In the genomic region with DNA sequence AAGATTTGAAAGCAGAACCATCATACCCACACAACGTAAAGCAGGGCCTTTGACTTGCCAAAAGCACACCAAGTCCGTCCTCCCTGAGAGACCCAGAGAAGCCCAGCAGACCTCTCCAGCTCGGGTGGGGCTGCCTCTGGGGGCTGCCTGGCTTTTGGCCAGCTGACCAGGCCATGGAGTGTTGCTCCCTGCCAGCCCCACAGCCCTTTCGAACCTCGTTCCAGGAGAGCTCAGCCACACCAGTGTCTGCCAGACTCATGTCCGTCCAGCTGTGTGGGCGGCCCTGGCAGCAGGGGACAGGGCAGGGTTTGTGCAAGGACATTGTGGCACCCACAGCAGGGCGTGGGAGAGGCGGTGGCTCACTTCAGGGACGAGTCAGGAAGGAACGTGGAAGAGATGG, we compare ENCODE assay signal across 13 cellular contexts. TPM values are rescaled to one million over a fixed set of nuclear protein-coding genes. Genes with fewer than 3 reads are reported as not detected.
DNase-seq lines count a peak whose midpoint lies in the region; ATAC-seq, FAIRE-seq and TF ChIP-seq lines count a peak whose summit lies in the region.
"Had no signal": no experiment of that assay in that cellular context is flagged by ENCODE, and none has a peak within 500 bp of the region (broad histone marks: within the 10 kb centered on the region; RNA-seq: fewer than 3 reads in every experiment).

No MANE protein-coding gene starts in this region.

- H3K27ac ChIP-seq in SK-N-SH (ENCODE audit: low read depth in 2 of 2, low read length in 1 of 2) (peak overlapping the region in 1 of 2 experiments; percentile 73; a peak in 2 of 4 replicates), hepatocyte (peak overlapping the region; percentile 8), pancreas (peak overlapping the region in 1 of 4 donors; percentile 57), aorta (ENCODE audit: low read depth in 1 of 2, low read length in 2 of 2) (peak overlapping the region; percentile 33 to 94)
- H3K27ac ChIP-seq: 22Rv1, HL-60, ovary had no signal

- POLR2A ChIA-PET in SK-N-SH (lab: Yijun Ruan, JAX): interaction anchor here (0.7 to 1.6 kb wide), 7 partner anchors 10 to 131 kb away, joined by 3 to 12 read pairs (median 3); a partner anchor contains a TSS

- peak in 1 of 2 experiments; percentile 53; a peak in 1 of 4 replicates for TF ChIP-seq EP300 in SK-N-SH (IDR thresholded peaks at IDR 0.05; ENCODE audit: borderline replicate concordance in 1 of 2, low read depth in 1 of 2, low read length in 1 of 2)

- ATAC-seq in SK-N-SH treated with all-trans-retinoic acid at 6 μM for 48 hours (no peak; the same call in 2 of the 3 replicates), pancreas (peak in 3 of 4 donors; percentile 54 to 65 (median 60)), aorta (ENCODE audit: low FRiP score) (peak; percentile 77), GM21825 (IDR thresholded peaks at IDR 0.05; ENCODE audit: unreplicated experiment) (no peak)

- no peak for TF ChIP-seq CTCF in SK-N-SH (IDR thresholded peaks at IDR 0.05)
- no peak for TF ChIP-seq CTCF in hepatocyte (IDR thresholded peaks at IDR 0.05; ENCODE audit: poor library complexity)
- TF ChIP-seq CTCF in pancreas (IDR thresholded peaks at IDR 0.05): no peak

- H3F3A ChIP-seq in SK-N-SH (replicated peaks; ENCODE audit: insufficient read depth): peaks cover 4% of the 10 kb centered on the region

- peak; percentile 24; the same call in 1 of the 2 replicates for TF ChIP-seq RAD21 in SK-N-SH (IDR thresholded peaks at IDR 0.05; ENCODE audit: low read length)

- H2AFZ ChIP-seq in SK-N-SH (ENCODE audit: low read depth) (no peak overlapping the region), hepatocyte (no peak overlapping the region)

- CTCF ChIA-PET in SK-N-SH (lab: Yijun Ruan, JAX): interaction anchor here (1.0 to 24.4 kb wide), 6 partner anchors 12 to 175 kb away, joined by 3 to 484 read pairs (median 44); a partner anchor contains a TSS

- intact Hi-C loops in pancreas (cut with DNase I) (no loop called here), aorta (cut with DNase I) (no loop called here)

- H3K9ac ChIP-seq in SK-N-SH: no peak overlapping the region

- no peaks in the 10 kb centered on the region for H3K79me2 ChIP-seq in SK-N-SH (ENCODE audit: insufficient read depth)
- no peaks in the 10 kb centered on the region for H3K79me2 ChIP-seq in hepatocyte

- H3K4me1 ChIP-seq in SK-N-SH (ENCODE audit: control insufficient read depth in 1 of 2, insufficient read depth in 2 of 2, low read depth in 1 of 2, low read length in 1 of 2) (peaks cover 10 to 29% of the 10 kb centered on the region in 2 experiments; a peak in 3 of 4 replicates), hepatocyte (ENCODE audit: insufficient read depth) (no peaks in the 10 kb centered on the region), pancreas (peaks cover 0 to 22% (median 0%) of the 10 kb centered on the region in 3 donors), aorta (ENCODE audit: control insufficient read depth in 1 of 2, insufficient read depth in 2 of 2, low read length in 2 of 2) (no peaks in the 10 kb centered on the region)

- H3K9me3 ChIP-seq in SK-N-SH: no peaks in the 10 kb centered on the region
- no peaks in the 10 kb centered on the region for H3K9me3 ChIP-seq in hepatocyte (ENCODE audit: low read depth)
- H3K9me3 ChIP-seq in pancreas: no peaks in the 10 kb centered on the region
- peaks cover 2% of the 10 kb centered on the region for H3K9me3 ChIP-seq in aorta (ENCODE audit: control insufficient read depth, low read length)
- H3K9me3 ChIP-seq: ovary had no signal

- WGBS in SK-N-SH (ENCODE audit: low lambda C conversion rate): 58% methylated on average over 9 of the region's 11 CpGs
- 71% methylated on average over 11 of the region's 11 CpGs for WGBS in hepatocyte (ENCODE audit: low lambda C conversion rate, missing lambda C conversion rate)
- WGBS in pancreas, 2 donors: 24 to 27% methylated on average over 11 of the region's 11 CpGs
- 1 to 4% methylated on average over 11 of the region's 11 CpGs for WGBS in aorta, 2 donors

- H3K9me2 ChIP-seq in SK-N-SH: no peaks in the 10 kb centered on the region
- no peaks in the 10 kb centered on the region for H3K9me2 ChIP-seq in hepatocyte (replicated peaks; ENCODE audit: insufficient read depth)

- FAIRE-seq in pancreas (lab: Jason Lieb, UNC): no peak

- H3K4me3 ChIP-seq in SK-N-SH (ENCODE audit: low read depth in 2 of 2, low read length in 1 of 2) (no peak overlapping the region), hepatocyte (no peak overlapping the region), pancreas (no peak overlapping the region), aorta (ENCODE audit: low read length in 2 of 2) (no peak overlapping the region)
- H3K4me3 ChIP-seq: ovary had no signal

- H3K4me2 ChIP-seq in SK-N-SH (no peak overlapping the region), hepatocyte (no peak overlapping the region)

- DNase-seq in SK-N-SH (peak; percentile 64), hepatocyte (ENCODE audit: low spot score) (no peak), pancreas (peak in 1 of 6 donors; percentile 56), aorta (peak; percentile 85 to 91), COLO829 (ENCODE audit: low spot score) (no peak)
- no peak for DNase-seq in stimulated activated CD4-positive, alpha-beta T cell treated with anti-CD3 and anti-CD28 coated beads, Interleukin-12 subunit alpha, Interleukin-12 subunit beta, amount 100 ng/mL, for 4 hours
- DNase-seq: DMS53, NCI-H82 had no signal

- H3K36me3 ChIP-seq in SK-N-SH (replicated peaks in 1 of 2; ENCODE audit: control insufficient read depth in 1 of 2, insufficient read depth in 2 of 2, low read length in 1 of 2): no peaks in the 10 kb centered on the region
- H3K36me3 ChIP-seq in hepatocyte (replicated peaks; ENCODE audit: insufficient read depth, low read depth): no peaks in the 10 kb centered on the region
- no peaks in the 10 kb centered on the region for H3K36me3 ChIP-seq in pancreas
- no peaks in the 10 kb centered on the region for H3K36me3 ChIP-seq in aorta (ENCODE audit: control insufficient read depth in 1 of 2, insufficient read depth in 2 of 2, low read length in 1 of 2)
- H3K36me3 ChIP-seq: ovary had no signal

- H4K20me1 ChIP-seq in SK-N-SH (ENCODE audit: insufficient read depth) (no peaks in the 10 kb centered on the region), hepatocyte (ENCODE audit: insufficient read depth, poor library complexity, severe bottlenecking) (no peaks in the 10 kb centered on the region)

- H3K27me3 ChIP-seq in SK-N-SH (ENCODE audit: insufficient read depth): no peaks in the 10 kb centered on the region
- no peaks in the 10 kb centered on the region for H3K27me3 ChIP-seq in hepatocyte
- H3K27me3 ChIP-seq in pancreas: no peaks in the 10 kb centered on the region
- no peaks in the 10 kb centered on the region for H3K27me3 ChIP-seq in aorta (ENCODE audit: control insufficient read depth in 1 of 2, insufficient read depth in 2 of 2, low read length in 1 of 2)
- H3K27me3 ChIP-seq: ovary had no signal

TF ChIP-seq in SK-N-SH, 30 proteins besides CTCF, POLR2A, EP300 and RAD21 (continues in another document):
- TF ChIP-seq SMC3 (IDR thresholded peaks at IDR 0.05; ENCODE audit: low read depth, low read length): peak; percentile 8; the same call in 1 of the 2 replicates
- TF ChIP-seq MXI1 (IDR thresholded peaks at IDR 0.05; ENCODE audit: low read depth, low read length): peak; percentile 25; the same call in 1 of the 2 replicates

TF ChIP-seq in SK-N-SH treated with all-trans-retinoic acid at 6 μM for 48 hours, 23 proteins besides CTCF, POLR2A, EP300 and RAD21:
- TF ChIP-seq, protein P1, sequence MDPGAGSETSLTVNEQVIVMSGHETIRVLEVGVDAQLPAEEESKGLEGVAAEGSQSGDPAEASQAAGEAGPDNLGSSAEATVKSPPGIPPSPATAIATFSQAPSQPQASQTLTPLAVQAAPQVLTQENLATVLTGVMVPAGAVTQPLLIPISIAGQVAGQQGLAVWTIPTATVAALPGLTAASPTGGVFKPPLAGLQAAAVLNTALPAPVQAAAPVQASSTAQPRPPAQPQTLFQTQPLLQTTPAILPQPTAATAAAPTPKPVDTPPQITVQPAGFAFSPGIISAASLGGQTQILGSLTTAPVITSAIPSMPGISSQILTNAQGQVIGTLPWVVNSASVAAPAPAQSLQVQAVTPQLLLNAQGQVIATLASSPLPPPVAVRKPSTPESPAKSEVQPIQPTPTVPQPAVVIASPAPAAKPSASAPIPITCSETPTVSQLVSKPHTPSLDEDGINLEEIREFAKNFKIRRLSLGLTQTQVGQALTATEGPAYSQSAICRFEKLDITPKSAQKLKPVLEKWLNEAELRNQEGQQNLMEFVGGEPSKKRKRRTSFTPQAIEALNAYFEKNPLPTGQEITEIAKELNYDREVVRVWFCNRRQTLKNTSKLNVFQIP (CRISPR knock-in tag; IDR thresholded peaks at IDR 0.05; ENCODE audit: borderline replicate concordance, low read depth): no peak
- no peak for TF ChIP-seq ESRRG (CRISPR knock-in tag; IDR thresholded peaks at IDR 0.05)

RNA-seq across cellular contexts. Expression of a gene that starts 22.6 kb away (rescaled TPM):
- polyA plus RNA-seq in SK-N-SH (2012; rRNA removed) (10.9 and 17.1 TPM in 2 replicates), hepatocyte (38.9 and 52.1 TPM in 2 replicates), pancreas (10 to 100 TPM in 1 of 2 donors, 1 to 10 TPM in 1; 6.2 to 13.7 TPM), aorta (10 to 100 TPM in 1 of 2 donors, 1 to 10 TPM in 1; 3.4 to 13.0 TPM)
- polyA plus RNA-seq in SK-N-SH (2012; cell fraction: cytosol; rRNA removed): 9.1 and 14.4 TPM in 2 replicates
- 16.2 and 16.9 TPM in 2 replicates for polyA plus RNA-seq in SK-N-SH (2012; cell fraction: nucleus; rRNA removed)
- total RNA-seq in hepatocyte (26.8 and 34.5 TPM in 2 replicates), pancreas (10 to 100 TPM; 15.4 to 32.2 (median 25.5) TPM), aorta (10 to 100 TPM; 34.7 to 59.6 TPM)

RNA-seq across cellular contexts. Expression of a gene that starts 47.0 kb away (rescaled TPM):
- polyA plus RNA-seq in SK-N-SH (2012; rRNA removed): 6.5 and 9.6 TPM in 2 replicates
- 8.0 and 8.5 TPM in 2 replicates for polyA plus RNA-seq in SK-N-SH (2012; cell fraction: cytosol; rRNA removed)
- 8.3 and 10.3 TPM in 2 replicates for polyA plus RNA-seq in SK-N-SH (2012; cell fraction: nucleus; rRNA removed)
- total RNA-seq in hepatocyte: 25.6 and 29.6 TPM in 2 replicates
- polyA plus RNA-seq in hepatocyte: 9.6 and 10.5 TPM in 2 replicates
- total RNA-seq in pancreas: 10 to 100 TPM in 1 of 6 donors, 1 to 10 TPM in 5; 5.9 to 12.6 (median 8.0) TPM
- 1 to 10 TPM; 2.7 to 6.7 TPM for polyA plus RNA-seq in pancreas
- total RNA-seq in aorta: 10 to 100 TPM; 23.1 to 24.4 TPM
- polyA plus RNA-seq in aorta: 10 to 100 TPM in 1 of 2 donors, 1 to 10 TPM in 1; 8.1 to 11.0 TPM

Comparison
In these comparisons a context has a peak if more than half of its experiments do, and no peak if none do; other contexts are left out.
1. DNase-seq: peak in SK-N-SH (single experiment) and aorta (2 of 2); none in hepatocyte (single experiment), stimulated activated CD4-positive, alpha-beta T cell treated with anti-CD3 and anti-CD28 coated beads, Interleukin-12 subunit alpha, Interleukin-12 subunit beta, amount 100 ng/mL, for 4 hours (single experiment) and COLO829 (single experiment).
2. ATAC-seq: peak in pancreas (3 of 4) and aorta (single experiment); none in SK-N-SH treated with all-trans-retinoic acid at 6 μM for 48 hours (single experiment) and GM21825 (single experiment).